8 cellular contexts compared by ENCODE assay signal in the genomic region with DNA sequence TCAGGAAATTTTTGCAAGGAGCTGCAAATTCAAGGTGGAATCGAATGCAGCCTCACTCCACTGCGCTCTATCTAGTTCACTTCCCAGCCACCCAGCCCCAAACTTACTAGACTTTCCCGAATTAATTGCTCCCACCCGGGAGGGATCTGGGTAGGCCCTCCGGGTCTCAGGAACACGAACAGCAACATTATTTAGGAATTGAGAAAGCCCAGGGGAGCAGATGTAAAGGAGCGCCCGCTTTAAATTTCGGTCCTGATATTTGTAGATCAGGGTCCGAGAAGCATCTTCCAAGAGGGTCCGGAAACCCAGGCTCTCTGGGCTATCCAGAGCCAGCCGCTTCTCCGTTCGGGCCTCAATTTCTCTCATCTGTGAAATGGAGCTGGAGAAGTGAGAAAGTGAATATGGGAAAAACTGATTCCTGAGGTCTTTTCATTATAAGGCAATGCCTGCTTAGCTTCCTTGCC. TPM values are rescaled to one million over a fixed set of nuclear protein-coding genes. Genes with fewer than 3 reads are reported as not detected.
DNase-seq lines count a peak whose midpoint lies in the region; ATAC-seq, FAIRE-seq and TF ChIP-seq lines count a peak whose summit lies in the region.

No MANE protein-coding gene starts in this region.

- H3K4me2 ChIP-seq in smooth muscle cell, result peak overlapping the region; percentile 86

- peaks cover 27% of the 10 kb centered on the region for H3F3A ChIP-seq in smooth muscle cell (ENCODE audit: low read depth)

- WGBS in smooth muscle cell (ENCODE audit: low lambda C conversion rate), result 2% methylated on average over 14 of the region's 14 CpGs

- ATAC-seq in foreskin keratinocyte, result no peak

- TF ChIP-seq CTCF in HFF-Myc (IDR thresholded peaks at IDR 0.05; ENCODE audit: low read depth, low read length, missing control alignments) (no peak), VCaP (conservative IDR thresholded peaks at IDR 0.05) (no peak), right atrium auricular region (IDR thresholded peaks at IDR 0.05) (no peak), smooth muscle cell (IDR thresholded peaks at IDR 0.05; ENCODE audit: borderline replicate concordance, insufficient read depth, poor library complexity, severe bottlenecking) (no peak), foreskin keratinocyte (conservative IDR thresholded peaks at IDR 0.05) (no peak), D721Med (IDR thresholded peaks at IDR 0.05; ENCODE audit: insufficient read depth, missing control alignments) (no peak)

- H3K36me3 ChIP-seq in right atrium auricular region, result peaks cover 16% of the 10 kb centered on the region
- H3K36me3 ChIP-seq in smooth muscle cell (ENCODE audit: low read depth), result no peaks in the 10 kb centered on the region

- H3K27ac ChIP-seq in VCaP (peak overlapping the region; percentile 80), right atrium auricular region (peak overlapping the region; percentile 90 to 93), smooth muscle cell (ENCODE audit: low read depth) (peak overlapping the region; percentile 97), foreskin keratinocyte (no peak overlapping the region)

- no peak overlapping the region for H2AFZ ChIP-seq in smooth muscle cell (ENCODE audit: low read depth)

- peaks cover 19% of the 10 kb centered on the region for H3K79me2 ChIP-seq in smooth muscle cell (ENCODE audit: low read depth)

- no peaks in the 10 kb centered on the region for H3K27me3 ChIP-seq in right atrium auricular region
- no peaks in the 10 kb centered on the region for H3K27me3 ChIP-seq in smooth muscle cell (ENCODE audit: low read depth)
- H3K27me3 ChIP-seq in foreskin keratinocyte, result no peaks in the 10 kb centered on the region

- H4K20me1 ChIP-seq in smooth muscle cell (ENCODE audit: low read depth), result peaks cover 27% of the 10 kb centered on the region

- H3K9ac ChIP-seq in smooth muscle cell (ENCODE audit: low read depth), result peak overlapping the region; percentile 90

- no peaks in the 10 kb centered on the region for H3K9me3 ChIP-seq in right atrium auricular region
- H3K9me3 ChIP-seq in smooth muscle cell (replicated peaks; ENCODE audit: low read depth), result no peaks in the 10 kb centered on the region

- H3K4me3 ChIP-seq in HFF-Myc (replicated peaks; ENCODE audit: low read depth, low read length) (peak overlapping the region; percentile 99), right atrium auricular region (peak overlapping the region; percentile 63 to 79), smooth muscle cell (peak overlapping the region; percentile 80)

- H3K4me1 ChIP-seq in right atrium auricular region (peaks cover 0 to 41% of the 10 kb centered on the region in 2 donors), smooth muscle cell (ENCODE audit: low read depth) (peaks cover 29% of the 10 kb centered on the region), foreskin keratinocyte (peaks cover 11% of the 10 kb centered on the region)

- DNase-seq in HFF-Myc (ENCODE audit: extremely low read depth, low read depth), result no peak
- DNase-seq in right atrium auricular region (ENCODE audit: low spot score), result no peak
- no peak for DNase-seq in smooth muscle cell (lab: John Stamatoyannopoulos, UW; ENCODE audit: unreplicated experiment)
- no peak for DNase-seq in mucosa of gallbladder (ENCODE audit: low spot score)
- no peak for DNase-seq in foreskin keratinocyte
- DNase-seq in D721Med (ENCODE audit: insufficient read length, low spot score), result no peak
- no peak for DNase-seq in NCI-H1694 (lab: John Stamatoyannopoulos, UW)

- no peak for FAIRE-seq in D721Med (lab: Jason Lieb, UNC)

RNA-seq across cellular contexts. Expression of a gene that starts 0.5 kb away (rescaled TPM):
- total RNA-seq in right atrium auricular region, result 100 to 1,000 TPM; 450 to 815 TPM
- 396 and 414 TPM in 2 replicates for total RNA-seq in smooth muscle cell
- polyA plus RNA-seq in smooth muscle cell, result 87.6 and 182 TPM in 2 replicates
- 59.7 TPM for total RNA-seq in mucosa of gallbladder
- total RNA-seq in foreskin keratinocyte, result 18.8 and 27.9 TPM in 2 replicates
- polyA plus RNA-seq in foreskin keratinocyte, result 21.4 and 31.9 TPM in 2 replicates

RNA-seq across cellular contexts. Expression of a gene that starts 33.1 kb away (rescaled TPM):
- total RNA-seq in right atrium auricular region (1 to 10 TPM; 6.8 to 9.0 TPM), smooth muscle cell (not detected in 2 replicates), mucosa of gallbladder (3.8 TPM), foreskin keratinocyte (not detected in 2 replicates)
- polyA plus RNA-seq in smooth muscle cell (0.80 and 2.1 TPM in 2 replicates), foreskin keratinocyte (not detected in 2 replicates)
